In genomic region chr21:41948404-41948895, GRCh38 we compare ENCODE assay signal across 19 cellular contexts. TPM values are rescaled to one million over a fixed set of nuclear protein-coding genes. Genes with fewer than 3 reads are reported as not detected.
DNase-seq lines count a peak whose midpoint lies in the region; ATAC-seq and TF ChIP-seq lines count a peak whose summit lies in the region.
"Had no signal": no experiment of that assay in that cellular context is flagged by ENCODE, and none has a peak within 500 bp of the region (broad histone marks: within the 10 kb centered on the region; RNA-seq: fewer than 3 reads in every experiment).

No MANE protein-coding gene starts in this region.

- H3K27me3 ChIP-seq in adipocyte (replicated peaks; ENCODE audit: control insufficient read depth, insufficient read depth, low read length): no peaks in the 10 kb centered on the region
- no peaks in the 10 kb centered on the region for H3K27me3 ChIP-seq in ovary
- no peaks in the 10 kb centered on the region for H3K27me3 ChIP-seq in upper lobe of right lung
- H3K27me3 ChIP-seq in Caco-2 (replicated peaks; ENCODE audit: control insufficient read depth, insufficient read depth, low read length): no peaks in the 10 kb centered on the region
- H3K27me3 ChIP-seq: testis had no signal

- peak overlapping the region; percentile 77 for H3K9ac ChIP-seq in adipocyte (ENCODE audit: low read length)

- POLR2A ChIA-PET in Caco-2 (lab: Charles Lee): no interaction called here

- intact Hi-C loops in ovary (cut with DNase I): no loop called here
- intact Hi-C loops in upper lobe of right lung (cut with DNase I): no loop called here
- intact Hi-C loops in Caco-2 (cut with micrococcal nuclease; ENCODE audit: unreplicated experiment): no loop called here

- peak overlapping the region; percentile 45 to 65 for H3K27ac ChIP-seq in ovary
- peak overlapping the region; percentile 11 for H3K27ac ChIP-seq in upper lobe of right lung
- H3K27ac ChIP-seq: SK-N-MC had no signal

- peak overlapping the region; percentile 21 for H3K4me3 Mint-ChIP-seq in endothelial cell (ENCODE audit: unreplicated experiment)
- H3K4me3 Mint-ChIP-seq in glutamatergic neuron (ENCODE audit: unreplicated experiment): no peak overlapping the region
- no peak overlapping the region for H3K4me3 Mint-ChIP-seq in stimulated activated naive CD8-positive, alpha-beta T cell treated with anti-CD3 and anti-CD28 coated beads, Interleukin-15, amount 100 ng/mL, for 72 hours
- H3K4me3 Mint-ChIP-seq in Caco-2 (ENCODE audit: unreplicated experiment): no peak overlapping the region
- H3K4me3 Mint-ChIP-seq: activated CD4-positive, alpha-beta T cell treated with anti-CD3 and anti-CD28 coated beads, Interleukin-2, amount 10 ng/mL, durations not matched to agents 7 days and 5 days; CD14-positive monocyte had no signal

- no TSS peak for BruUV-seq in Caco-2 (replicated peaks; lab: Mats Ljungman, UMichigan)

- H3K36me3 Mint-ChIP-seq in endothelial cell (ENCODE audit: low read depth, unreplicated experiment) (peaks cover 7% of the 10 kb centered on the region), glutamatergic neuron (ENCODE audit: unreplicated experiment) (peaks cover 8% of the 10 kb centered on the region), Caco-2 (ENCODE audit: insufficient read depth, unreplicated experiment) (peaks cover 4% of the 10 kb centered on the region)
- H3K36me3 Mint-ChIP-seq: brain had no signal

- WGBS in ovary, 3 donors: 15 to 35% (median 25%) methylated on average over 4 of the region's 4 CpGs

- CTCF ChIA-PET in Caco-2 (lab: Charles Lee): interaction anchor here (0.7 kb wide), 1 partner anchor 26 kb away, joined by 4 read pairs; no protein-coding TSS in a partner anchor

- no peak for ATAC-seq in upper lobe of right lung
- no peak for ATAC-seq in stimulated activated naive CD8-positive, alpha-beta T cell treated with anti-CD3 and anti-CD28 coated beads, Interleukin-15, amount 100 ng/mL, for 72 hours
- ATAC-seq: HCT116 had no signal

- in situ Hi-C loops in ACHN (cut with HindIII; ENCODE audit: low pct_ligation_motif_present, low pct_unique_long_range_greater_than_20kb, low sequenced_read_pairs): no loop called here

- no peak for TF ChIP-seq EP300 in ovary (IDR thresholded peaks at IDR 0.05)

- H3K4me1 ChIP-seq in adipocyte (ENCODE audit: control insufficient read depth, insufficient read depth, low read length) (peaks cover 48% of the 10 kb centered on the region), ovary (ENCODE audit: insufficient read depth) (peaks cover 33% of the 10 kb centered on the region), upper lobe of right lung (peaks cover 19% of the 10 kb centered on the region), Caco-2 (peaks cover 9% of the 10 kb centered on the region; the same call in 1 of the 2 replicates)

- H3K27ac Mint-ChIP-seq in endothelial cell (ENCODE audit: unreplicated experiment) (no peak overlapping the region), glutamatergic neuron (ENCODE audit: unreplicated experiment) (no peak overlapping the region), Caco-2 (ENCODE audit: unreplicated experiment) (no peak overlapping the region)
- H3K27ac Mint-ChIP-seq in stimulated activated naive CD8-positive, alpha-beta T cell treated with anti-CD3 and anti-CD28 coated beads, Interleukin-15, amount 100 ng/mL, for 72 hours: no peak overlapping the region
- H3K27ac Mint-ChIP-seq: activated CD4-positive, alpha-beta T cell treated with anti-CD3 and anti-CD28 coated beads, Interleukin-2, amount 10 ng/mL, durations not matched to agents 7 days and 5 days; CD14-positive monocyte had no signal

- H3K9me3 Mint-ChIP-seq in endothelial cell (ENCODE audit: unreplicated experiment) (no peaks in the 10 kb centered on the region), glutamatergic neuron (ENCODE audit: unreplicated experiment) (peaks cover 4% of the 10 kb centered on the region), Caco-2 (ENCODE audit: unreplicated experiment) (peaks cover 8% of the 10 kb centered on the region)
- no peaks in the 10 kb centered on the region for H3K9me3 Mint-ChIP-seq in stimulated activated naive CD8-positive, alpha-beta T cell treated with anti-CD3 and anti-CD28 coated beads, Interleukin-15, amount 100 ng/mL, for 72 hours
- H3K9me3 Mint-ChIP-seq: activated CD4-positive, alpha-beta T cell treated with anti-CD3 and anti-CD28 coated beads, Interleukin-2, amount 10 ng/mL, durations not matched to agents 7 days and 5 days had no signal

- H3K4me1 Mint-ChIP-seq in endothelial cell (ENCODE audit: unreplicated experiment) (peaks cover 29% of the 10 kb centered on the region), glutamatergic neuron (ENCODE audit: low read depth, unreplicated experiment) (no peaks in the 10 kb centered on the region), Caco-2 (ENCODE audit: low read depth, unreplicated experiment) (no peaks in the 10 kb centered on the region)
- H3K4me1 Mint-ChIP-seq in stimulated activated naive CD8-positive, alpha-beta T cell treated with anti-CD3 and anti-CD28 coated beads, Interleukin-15, amount 100 ng/mL, for 72 hours: peaks cover 19% of the 10 kb centered on the region
- H3K4me1 Mint-ChIP-seq: activated CD4-positive, alpha-beta T cell treated with anti-CD3 and anti-CD28 coated beads, Interleukin-2, amount 10 ng/mL, durations not matched to agents 7 days and 5 days had no signal

- H3K4me3 ChIP-seq in adipocyte (ENCODE audit: low read length) (peak overlapping the region; percentile 61), ovary (no peak overlapping the region), upper lobe of right lung (no peak overlapping the region), Caco-2 (ENCODE audit: low read depth, low read length) (no peak overlapping the region)
- H3K4me3 ChIP-seq: SK-N-MC, testis had no signal

- no peak for TF ChIP-seq POLR2A in ovary (IDR thresholded peaks at IDR 0.05)

- H3K27me3 Mint-ChIP-seq in endothelial cell (ENCODE audit: unreplicated experiment) (peaks cover 11% of the 10 kb centered on the region), glutamatergic neuron (ENCODE audit: unreplicated experiment) (peaks cover 9% of the 10 kb centered on the region), Caco-2 (ENCODE audit: insufficient read depth, unreplicated experiment) (no peaks in the 10 kb centered on the region)
- H3K27me3 Mint-ChIP-seq in stimulated activated naive CD8-positive, alpha-beta T cell treated with anti-CD3 and anti-CD28 coated beads, Interleukin-15, amount 100 ng/mL, for 72 hours: no peaks in the 10 kb centered on the region

- no peaks in the 10 kb centered on the region for H3K9me3 ChIP-seq in adipocyte (ENCODE audit: control insufficient read depth, low read length)
- H3K9me3 ChIP-seq in ovary: no peaks in the 10 kb centered on the region
- H3K9me3 ChIP-seq in upper lobe of right lung: no peaks in the 10 kb centered on the region
- H3K9me3 ChIP-seq in Caco-2: no peaks in the 10 kb centered on the region
- H3K9me3 ChIP-seq: testis had no signal

- H3K36me3 ChIP-seq in adipocyte (ENCODE audit: control insufficient read depth, insufficient read depth, low read length, severe bottlenecking) (peaks cover 5% of the 10 kb centered on the region), ovary (no peaks in the 10 kb centered on the region), upper lobe of right lung (no peaks in the 10 kb centered on the region), Caco-2 (ENCODE audit: control insufficient read depth, insufficient read depth, low read length) (no peaks in the 10 kb centered on the region)

- TF ChIP-seq CTCF in endothelial cell (IDR thresholded peaks at IDR 0.05; ENCODE audit: unreplicated experiment): no peak
- TF ChIP-seq CTCF in ovary (IDR thresholded peaks at IDR 0.05): no peak
- TF ChIP-seq CTCF in upper lobe of right lung (IDR thresholded peaks at IDR 0.05): no peak
- no peak for TF ChIP-seq CTCF in glutamatergic neuron (IDR thresholded peaks at IDR 0.05; ENCODE audit: partially characterized antibody, unreplicated experiment)
- TF ChIP-seq CTCF in Caco-2 (IDR thresholded peaks at IDR 0.05; ENCODE audit: insufficient read depth in 1 of 2, low read depth in 1 of 2, low read length in 1 of 2, severe bottlenecking in 1 of 2, unreplicated experiment in 1 of 2): no peak

- DNase-seq in adipocyte (ENCODE audit: low read depth) (no peak), endothelial cell (ENCODE audit: low spot score) (no peak), ovary (peak in 1 of 5 donors; percentile 40), upper lobe of right lung (no peak), glutamatergic neuron (no peak), ACHN (no peak), Caco-2 (no peak)
- no peak for DNase-seq in stimulated activated naive CD8-positive, alpha-beta T cell treated with anti-CD3 and anti-CD28 coated beads, Interleukin-15, amount 100 ng/mL, for 72 hours
- DNase-seq: activated CD4-positive, alpha-beta T cell treated with anti-CD3 and anti-CD28 coated beads, Interleukin-2, amount 10 ng/mL, durations not matched to agents 7 days and 5 days; activated naive CD4-positive, alpha-beta T cell treated with Interleukin-2 at 50 U/mL for 16 hours; DMS79 treated with DMSO at 0.1 percent for 48 hours; effector CD4-positive, alpha-beta T cell; NCI-H526 treated with DMSO at 0.1 percent for 48 hours; OCI-M1; testis had no signal

RNA-seq across cellular contexts. Expression of gene C2CD2, which starts 5.4 kb away (rescaled TPM):
- total RNA-seq in endothelial cell (ENCODE audit: unreplicated experiment): 34.3 TPM
- total RNA-seq in ovary: 10 to 100 TPM; 24.2 to 58.6 (median 37.4) TPM
- polyA plus RNA-seq in ovary: 10 to 100 TPM; 18.9 to 61.5 TPM
- total RNA-seq in upper lobe of right lung: 26.4 TPM
- total RNA-seq in glutamatergic neuron (ENCODE audit: unreplicated experiment): 0.78 TPM
- total RNA-seq in Caco-2 (2022): 12.6 and 13.5 TPM in 2 replicates
